Comparison of ENCODE assay signal across 24 cellular contexts in the genomic region with DNA sequence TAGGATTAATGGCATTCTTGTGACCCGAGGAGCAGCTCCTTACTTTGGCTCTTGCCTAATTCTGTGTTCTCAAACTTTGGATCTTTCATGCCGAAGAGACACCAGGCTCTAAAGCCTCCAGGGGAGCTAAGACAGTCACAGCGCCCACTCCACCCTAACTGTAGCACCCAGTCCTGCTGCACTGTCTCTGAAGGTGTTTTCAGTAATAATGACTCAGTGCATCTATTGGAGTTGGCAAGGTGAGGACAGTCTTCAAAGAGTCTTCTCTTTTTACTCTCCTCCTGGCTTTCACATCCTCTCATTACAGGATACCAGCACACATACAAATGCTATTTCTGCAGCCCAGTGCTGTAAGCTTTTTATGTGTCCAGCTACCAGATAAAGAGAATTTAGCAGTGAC.
"Had no signal": no experiment of that assay in that cellular context is flagged by ENCODE, and none has a peak within 500 bp of the region (broad histone marks: within the 10 kb centered on the region; RNA-seq: fewer than 3 reads in every experiment).

No MANE protein-coding gene starts in this region.

- H2AFZ ChIP-seq: neural progenitor cell had no signal

- H3K4me2 ChIP-seq: neural progenitor cell had no signal

- H3K4me1 ChIP-seq: pancreas had no signal

- H3K36me3 ChIP-seq: brain microvascular endothelial cell, gastroesophageal sphincter, heart right ventricle, lower lobe of right lung, neural progenitor cell, pancreas, tibial nerve, uterus had no signal

- H3K27me3 ChIP-seq: brain microvascular endothelial cell, heart right ventricle, neural progenitor cell, pancreas, tibial nerve, uterus had no signal

- H3K9me3 ChIP-seq: gastroesophageal sphincter, heart right ventricle, lower lobe of right lung, pancreas, tibial nerve, uterus had no signal

- DNase-seq: activated CD4-positive, alpha-beta T cell treated with anti-CD3 and anti-CD28 coated beads for 48 hours; activated CD8-positive, alpha-beta T cell treated with anti-CD3 and anti-CD28 coated beads for 36 hours; activated gamma-delta T cell; activated T-cell treated with anti-CD3 and anti-CD28 coated beads, Interleukin-2, amount 50 U/mL, for 48 hours; amygdala; brain microvascular endothelial cell; cerebellar nuclear complex; effector memory CD8-positive, alpha-beta T cell; heart right ventricle; left colon; lower lobe of right lung; pancreas; retina; stimulated activated CD4-positive, alpha-beta T cell treated with anti-CD3 and anti-CD28 coated beads, Interleukin-15, amount 100 ng/mL, for 24 hours; stimulated activated CD4-positive, alpha-beta T cell treated with anti-CD3 and anti-CD28 coated beads, Interleukin-4, amount 100 ng/mL, for 1 hour; stimulated activated naive CD4-positive, alpha-beta T cell treated with Interleukin-2 at 50 U/mL for 16 hours; uterus had no signal

- H3K27ac ChIP-seq: brain microvascular endothelial cell, epithelial cell of prostate, heart right ventricle, lower lobe of right lung, neural progenitor cell, pancreas had no signal

- H3K4me3 Mint-ChIP-seq: activated CD8-positive, alpha-beta T cell treated with anti-CD3 and anti-CD28 coated beads for 36 hours; dendritic cell treated with granulocyte-macrophage colony-stimulating factor and Interleukin-4, amounts not matched to agents 40 ng/mL and 50 ng/mL, for 4 days; effector memory CD8-positive, alpha-beta T cell; neural progenitor cell; T-helper 1 cell treated with Interleukin-12 subunit alpha and Interleukin-12 subunit beta and Interleukin-4 antibody, amounts not matched to agents 30 μg/mL and 1 μg/mL, for 36 hours had no signal

- H3K9me3 Mint-ChIP-seq: activated CD8-positive, alpha-beta T cell treated with anti-CD3 and anti-CD28 coated beads for 36 hours; activated naive CD4-positive, alpha-beta T cell treated with anti-CD3 and anti-CD28 coated beads, Interleukin-2, amount 50 U/mL, for 72 hours; dendritic cell treated with granulocyte-macrophage colony-stimulating factor and Interleukin-4, amounts not matched to agents 40 ng/mL and 50 ng/mL, for 4 days; effector memory CD8-positive, alpha-beta T cell; neural progenitor cell; T-helper 1 cell treated with Interleukin-12 subunit alpha and Interleukin-12 subunit beta and Interleukin-4 antibody, amounts not matched to agents 30 μg/mL and 1 μg/mL, for 36 hours had no signal

- H3K4me3 ChIP-seq: gastroesophageal sphincter, heart right ventricle, lower lobe of right lung, neural progenitor cell, pancreas, tibial nerve, uterus had no signal

- ATAC-seq: activated CD8-positive, alpha-beta T cell treated with anti-CD3 and anti-CD28 coated beads for 36 hours; effector memory CD8-positive, alpha-beta T cell; left colon; lower lobe of right lung had no signal

- FAIRE-seq: pancreas had no signal

- H3K36me3 Mint-ChIP-seq: neural progenitor cell had no signal

- H3K27ac Mint-ChIP-seq: activated CD8-positive, alpha-beta T cell treated with anti-CD3 and anti-CD28 coated beads for 36 hours; activated naive CD4-positive, alpha-beta T cell treated with anti-CD3 and anti-CD28 coated beads, Interleukin-2, amount 50 U/mL, for 72 hours; dendritic cell treated with granulocyte-macrophage colony-stimulating factor and Interleukin-4, amounts not matched to agents 40 ng/mL and 50 ng/mL, for 4 days; effector memory CD8-positive, alpha-beta T cell; neural progenitor cell; T-helper 1 cell treated with Interleukin-12 subunit alpha and Interleukin-12 subunit beta and Interleukin-4 antibody, amounts not matched to agents 30 μg/mL and 1 μg/mL, for 36 hours had no signal

- H3K9ac ChIP-seq: neural progenitor cell had no signal
